ENCODE assay signal across 1 cellular context in the genomic region with DNA sequence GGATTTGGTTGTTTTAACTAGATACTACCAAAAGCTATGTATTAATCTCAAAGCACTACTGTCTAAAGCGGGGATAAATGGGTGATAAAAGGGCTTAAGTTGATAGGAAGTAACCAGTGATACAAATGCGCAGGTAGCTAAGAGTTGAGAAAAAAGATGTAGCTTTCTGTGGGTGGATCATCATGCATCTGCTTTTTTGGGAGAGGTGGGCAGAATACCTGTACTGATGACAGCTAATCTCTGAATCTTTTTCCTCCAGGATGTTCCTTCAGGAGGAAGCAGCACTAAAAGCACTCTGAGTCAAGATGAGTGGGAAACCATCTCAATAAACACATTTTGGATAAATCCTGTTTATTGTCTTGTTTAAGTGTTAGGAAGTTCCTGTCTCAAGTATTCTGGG.
TF ChIP-seq lines count a peak whose summit lies in the region.

No MANE protein-coding gene starts in this region.

TF ChIP-seq in GM23338, 12 proteins besides CTCF, POLR2A, EP300 and RAD21 (continued from another document):
- TF ChIP-seq, protein P1, sequence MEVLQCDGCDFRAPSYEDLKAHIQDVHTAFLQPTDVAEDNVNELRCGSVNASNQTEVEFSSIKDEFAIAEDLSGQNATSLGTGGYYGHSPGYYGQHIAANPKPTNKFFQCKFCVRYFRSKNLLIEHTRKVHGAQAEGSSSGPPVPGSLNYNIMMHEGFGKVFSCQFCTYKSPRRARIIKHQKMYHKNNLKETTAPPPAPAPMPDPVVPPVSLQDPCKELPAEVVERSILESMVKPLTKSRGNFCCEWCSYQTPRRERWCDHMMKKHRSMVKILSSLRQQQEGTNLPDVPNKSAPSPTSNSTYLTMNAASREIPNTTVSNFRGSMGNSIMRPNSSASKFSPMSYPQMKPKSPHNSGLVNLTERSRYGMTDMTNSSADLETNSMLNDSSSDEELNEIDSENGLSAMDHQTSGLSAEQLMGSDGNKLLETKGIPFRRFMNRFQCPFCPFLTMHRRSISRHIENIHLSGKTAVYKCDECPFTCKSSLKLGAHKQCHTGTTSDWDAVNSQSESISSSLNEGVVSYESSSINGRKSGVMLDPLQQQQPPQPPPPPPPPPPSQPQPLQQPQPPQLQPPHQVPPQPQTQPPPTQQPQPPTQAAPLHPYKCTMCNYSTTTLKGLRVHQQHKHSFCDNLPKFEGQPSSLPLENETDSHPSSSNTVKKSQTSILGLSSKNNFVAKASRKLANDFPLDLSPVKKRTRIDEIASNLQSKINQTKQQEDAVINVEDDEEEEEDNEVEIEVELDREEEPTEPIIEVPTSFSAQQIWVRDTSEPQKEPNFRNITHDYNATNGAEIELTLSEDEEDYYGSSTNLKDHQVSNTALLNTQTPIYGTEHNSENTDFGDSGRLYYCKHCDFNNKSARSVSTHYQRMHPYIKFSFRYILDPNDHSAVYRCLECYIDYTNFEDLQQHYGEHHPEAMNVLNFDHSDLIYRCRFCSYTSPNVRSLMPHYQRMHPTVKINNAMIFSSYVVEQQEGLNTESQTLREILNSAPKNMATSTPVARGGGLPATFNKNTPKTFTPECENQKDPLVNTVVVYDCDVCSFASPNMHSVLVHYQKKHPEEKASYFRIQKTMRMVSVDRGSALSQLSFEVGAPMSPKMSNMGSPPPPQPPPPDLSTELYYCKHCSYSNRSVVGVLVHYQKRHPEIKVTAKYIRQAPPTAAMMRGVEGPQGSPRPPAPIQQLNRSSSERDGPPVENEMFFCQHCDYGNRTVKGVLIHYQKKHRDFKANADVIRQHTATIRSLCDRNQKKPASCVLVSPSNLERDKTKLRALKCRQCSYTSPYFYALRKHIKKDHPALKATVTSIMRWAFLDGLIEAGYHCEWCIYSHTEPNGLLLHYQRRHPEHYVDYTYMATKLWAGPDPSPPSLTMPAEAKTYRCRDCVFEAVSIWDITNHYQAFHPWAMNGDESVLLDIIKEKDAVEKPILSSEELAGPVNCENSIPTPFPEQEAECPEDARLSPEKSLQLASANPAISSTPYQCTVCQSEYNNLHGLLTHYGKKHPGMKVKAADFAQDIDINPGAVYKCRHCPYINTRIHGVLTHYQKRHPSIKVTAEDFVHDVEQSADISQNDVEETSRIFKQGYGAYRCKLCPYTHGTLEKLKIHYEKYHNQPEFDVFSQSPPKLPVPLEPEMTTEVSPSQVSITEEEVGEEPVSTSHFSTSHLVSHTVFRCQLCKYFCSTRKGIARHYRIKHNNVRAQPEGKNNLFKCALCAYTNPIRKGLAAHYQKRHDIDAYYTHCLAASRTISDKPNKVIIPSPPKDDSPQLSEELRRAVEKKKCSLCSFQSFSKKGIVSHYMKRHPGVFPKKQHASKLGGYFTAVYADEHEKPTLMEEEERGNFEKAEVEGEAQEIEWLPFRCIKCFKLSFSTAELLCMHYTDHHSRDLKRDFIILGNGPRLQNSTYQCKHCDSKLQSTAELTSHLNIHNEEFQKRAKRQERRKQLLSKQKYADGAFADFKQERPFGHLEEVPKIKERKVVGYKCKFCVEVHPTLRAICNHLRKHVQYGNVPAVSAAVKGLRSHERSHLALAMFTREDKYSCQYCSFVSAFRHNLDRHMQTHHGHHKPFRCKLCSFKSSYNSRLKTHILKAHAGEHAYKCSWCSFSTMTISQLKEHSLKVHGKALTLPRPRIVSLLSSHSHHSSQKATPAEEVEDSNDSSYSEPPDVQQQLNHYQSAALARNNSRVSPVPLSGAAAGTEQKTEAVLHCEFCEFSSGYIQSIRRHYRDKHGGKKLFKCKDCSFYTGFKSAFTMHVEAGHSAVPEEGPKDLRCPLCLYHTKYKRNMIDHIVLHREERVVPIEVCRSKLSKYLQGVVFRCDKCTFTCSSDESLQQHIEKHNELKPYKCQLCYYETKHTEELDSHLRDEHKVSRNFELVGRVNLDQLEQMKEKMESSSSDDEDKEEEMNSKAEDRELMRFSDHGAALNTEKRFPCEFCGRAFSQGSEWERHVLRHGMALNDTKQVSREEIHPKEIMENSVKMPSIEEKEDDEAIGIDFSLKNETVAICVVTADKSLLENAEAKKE (CRISPR knock-in tag; IDR thresholded peaks at IDR 0.05): no peak
- TF ChIP-seq, protein P2, sequence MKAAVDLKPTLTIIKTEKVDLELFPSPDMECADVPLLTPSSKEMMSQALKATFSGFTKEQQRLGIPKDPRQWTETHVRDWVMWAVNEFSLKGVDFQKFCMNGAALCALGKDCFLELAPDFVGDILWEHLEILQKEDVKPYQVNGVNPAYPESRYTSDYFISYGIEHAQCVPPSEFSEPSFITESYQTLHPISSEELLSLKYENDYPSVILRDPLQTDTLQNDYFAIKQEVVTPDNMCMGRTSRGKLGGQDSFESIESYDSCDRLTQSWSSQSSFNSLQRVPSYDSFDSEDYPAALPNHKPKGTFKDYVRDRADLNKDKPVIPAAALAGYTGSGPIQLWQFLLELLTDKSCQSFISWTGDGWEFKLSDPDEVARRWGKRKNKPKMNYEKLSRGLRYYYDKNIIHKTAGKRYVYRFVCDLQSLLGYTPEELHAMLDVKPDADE (IDR thresholded peaks at IDR 0.05): no peak
- TF ChIP-seq POLR2AphosphoS5 (IDR thresholded peaks at IDR 0.05; ENCODE audit: low read depth) (no peak), JUNB (IDR thresholded peaks at IDR 0.05; ENCODE audit: unreplicated experiment) (no peak), STAT1 (IDR thresholded peaks at IDR 0.05; ENCODE audit: unreplicated experiment) (no peak), EZH2 (IDR thresholded peaks at IDR 0.05; ENCODE audit: low read depth, unreplicated experiment) (no peak), ZNF114 (CRISPR knock-in tag; IDR thresholded peaks at IDR 0.05) (no peak), EZH2phosphoT487 (IDR thresholded peaks at IDR 0.05; ENCODE audit: unreplicated experiment) (no peak), ZNF331 (CRISPR knock-in tag; IDR thresholded peaks at IDR 0.05; ENCODE audit: low read depth) (no peak)
TF ChIP-seq in GM23338: peak in this region for 0.
